8 cellular contexts compared by ENCODE assay signal in genomic region chr18:8706981-8707940, GRCh38. TPM values are rescaled to one million over a fixed set of nuclear protein-coding genes. Genes with fewer than 3 reads are reported as not detected.
A peak's percentile ranks its signal among the peaks of the same experiment; 100 is the strongest.
DNase-seq lines count a peak whose midpoint lies in the region; ATAC-seq and TF ChIP-seq lines count a peak whose summit lies in the region.

No MANE protein-coding gene starts in this region.

- H3K4me1 ChIP-seq in iPS-18a (ENCODE audit: control insufficient read depth, low read depth, low read length) (peaks cover 31% of the 10 kb centered on the region), gastrocnemius medialis (peaks cover 15% of the 10 kb centered on the region in 2 donors)

- peak overlapping the region; percentile 73 for H3K4me3 ChIP-seq in brain microvascular endothelial cell (ENCODE audit: low read depth, low read length)
- peak overlapping the region; percentile 77 for H3K4me3 ChIP-seq in iPS-18a (ENCODE audit: low read length)
- peak overlapping the region; percentile 44 to 73 (median 64) for H3K4me3 ChIP-seq in gastrocnemius medialis

- H3K27ac ChIP-seq in brain microvascular endothelial cell (peak overlapping the region; percentile 32), iPS-18a (ENCODE audit: low read length) (no peak overlapping the region), gastrocnemius medialis (no peak overlapping the region)

- no peak for ATAC-seq in gastrocnemius medialis

- TF ChIP-seq POLR2A in gastrocnemius medialis (IDR thresholded peaks at IDR 0.05), result no peak

- H3K9me3 ChIP-seq in iPS-18a (ENCODE audit: control insufficient read depth, low read depth, low read length), result no peaks in the 10 kb centered on the region
- H3K9me3 ChIP-seq in gastrocnemius medialis, result no peaks in the 10 kb centered on the region

- no peaks in the 10 kb centered on the region for H3K36me3 ChIP-seq in brain microvascular endothelial cell (replicated peaks)
- H3K36me3 ChIP-seq in iPS-18a (ENCODE audit: control insufficient read depth, low read depth, low read length), result no peaks in the 10 kb centered on the region
- no peaks in the 10 kb centered on the region for H3K36me3 ChIP-seq in gastrocnemius medialis

- intact Hi-C loops in gastrocnemius medialis (cut with DNase I; ENCODE audit: low total_unique reads), result loop anchor here (5.0 kb wide), 1 partner anchor 430 kb away; the partner anchor contains the start of gene ANKRD12

- peak overlapping the region; percentile 68 for H3K9ac ChIP-seq in iPS-18a (ENCODE audit: low read length)

- DNase-seq in stimulated activated CD4-positive, alpha-beta T cell treated with anti-CD3 and anti-CD28 coated beads, Interleukin-2, amount 100 ng/mL, for 24 hours, result peak; percentile 8 to 20
- DNase-seq in stimulated activated CD4-positive, alpha-beta T cell treated with anti-CD3 and anti-CD28 coated beads, Interleukin-2, amount 100 ng/mL, for 48 hours, result no peak
- peak; percentile 70 for DNase-seq in NCI-H748 treated with DMSO at 0.1 percent for 48 hours (lab: John Stamatoyannopoulos, UW)
- DNase-seq in brain microvascular endothelial cell, result peak; percentile 70
- DNase-seq in gastrocnemius medialis, result no peak
- no peak for DNase-seq in inferior parietal cortex (ENCODE audit: extremely low spot score)
- no peak for DNase-seq in mesenteric fat pad (ENCODE audit: low spot score)

- peak; percentile 51 for TF ChIP-seq CTCF in brain microvascular endothelial cell (IDR thresholded peaks at IDR 0.05; ENCODE audit: low read depth, low read length, missing control alignments)
- no peak for TF ChIP-seq CTCF in gastrocnemius medialis (IDR thresholded peaks at IDR 0.05 in 4 of 5, conservative IDR thresholded peaks at IDR 0.05 in 1 of 5)

- in situ Hi-C loops in brain microvascular endothelial cell (cut with HindIII; ENCODE audit: low pct_ligation_motif_present, low sequenced_read_pairs) (no loop called here), gastrocnemius medialis (cut with MboI; ENCODE audit: low sequenced_read_pairs in 4 of 4) (no loop called here)

- H3K27me3 ChIP-seq in brain microvascular endothelial cell (replicated peaks), result no peaks in the 10 kb centered on the region
- peaks cover 42% of the 10 kb centered on the region for H3K27me3 ChIP-seq in iPS-18a (ENCODE audit: control insufficient read depth, insufficient read depth, low read length)
- H3K27me3 ChIP-seq in gastrocnemius medialis, result no peaks in the 10 kb centered on the region

RNA-seq across cellular contexts. Expression of gene MTCL1, which starts 1.9 kb away (rescaled TPM):
- 1 to 10 TPM; 2.0 to 8.6 (median 3.5) TPM for total RNA-seq in gastrocnemius medialis
- 2.3 TPM for total RNA-seq in mesenteric fat pad

Comparison
In these comparisons a context has a peak if more than half of its experiments do, and no peak if none do; other contexts are left out.
1. DNase-seq: peak in stimulated activated CD4-positive, alpha-beta T cell treated with anti-CD3 and anti-CD28 coated beads, Interleukin-2, amount 100 ng/mL, for 24 hours (2 of 2), NCI-H748 treated with DMSO at 0.1 percent for 48 hours (single experiment) and brain microvascular endothelial cell (single experiment); none in stimulated activated CD4-positive, alpha-beta T cell treated with anti-CD3 and anti-CD28 coated beads, Interleukin-2, amount 100 ng/mL, for 48 hours (0 of 2), gastrocnemius medialis (0 of 2), inferior parietal cortex (single experiment) and mesenteric fat pad (single experiment).
2. Peak in every context shown above with its lines, with median percentiles within 50 percentile points of each other: H3K4me3 ChIP-seq.